ENCODE assay signal across 15 cellular contexts in genomic region chr4:173436866-173437265, GRCh38. TPM values are rescaled to one million over a fixed set of nuclear protein-coding genes. Genes with fewer than 3 reads are reported as not detected.
"Had no signal": no experiment of that assay in that cellular context is flagged by ENCODE, and none has a peak within 500 bp of the region (broad histone marks: within the 10 kb centered on the region; RNA-seq: fewer than 3 reads in every experiment).

No MANE protein-coding gene starts in this region.

- H3K27me3 ChIP-seq: brain microvascular endothelial cell, foreskin keratinocyte, ovary, tibial nerve had no signal

- H3K27ac ChIP-seq: brain microvascular endothelial cell, coronary artery, foreskin keratinocyte, ovary, skin epidermis, tibial nerve had no signal

- H3K4me1 ChIP-seq: foreskin keratinocyte, tibial nerve had no signal

- H3K36me3 ChIP-seq: brain microvascular endothelial cell, ovary had no signal

- H3K9me3 ChIP-seq: ovary had no signal

- H3K4me3 ChIP-seq: coronary artery, ovary, skin epidermis, tibial nerve had no signal

- DNase-seq: activated CD4-positive, alpha-beta T cell treated with anti-CD3 and anti-CD28 coated beads, Interleukin-2, amount 10 ng/mL, durations not matched to agents 7 days and 5 days; activated CD8-positive, alpha-beta memory T cell treated with anti-CD3 and anti-CD28 coated beads for 24 hours; activated gamma-delta T cell treated with Interleukin-2 at 50 U/mL for 16 hours; head of caudate nucleus; immature natural killer cell; mesendoderm; ovary; stimulated activated CD4-positive, alpha-beta T cell treated with anti-CD3 and anti-CD28 coated beads, Interleukin-4, amount 100 ng/mL, for 24 hours; stimulated activated naive CD4-positive, alpha-beta T cell; substantia nigra had no signal

RNA-seq across cellular contexts. Expression of gene SCRG1, which starts 38.0 kb away (rescaled TPM):
- total RNA-seq: activated CD4-positive, alpha-beta T cell treated with anti-CD3 and anti-CD28 coated beads, Interleukin-2, amount 10 ng/mL, durations not matched to agents 7 days and 5 days; foreskin keratinocyte had no signal
- polyA plus RNA-seq: foreskin keratinocyte had no signal
